20 cellular contexts compared by ENCODE assay signal in genomic region chr11:2999464-2999998, GRCh38. TPM values are rescaled to one million over a fixed set of nuclear protein-coding genes. Genes with fewer than 3 reads are reported as not detected.
A peak's percentile ranks its signal among the peaks of the same experiment; 100 is the strongest.
DNase-seq lines count a peak whose midpoint lies in the region; ATAC-seq and TF ChIP-seq lines count a peak whose summit lies in the region.
"Had no signal": no experiment of that assay in that cellular context is flagged by ENCODE, and none has a peak within 500 bp of the region (broad histone marks: within the 10 kb centered on the region; RNA-seq: fewer than 3 reads in every experiment).

No MANE protein-coding gene starts in this region.

- H3K4me2 ChIP-seq in parathyroid adenoma (ENCODE audit: low read length): peak overlapping the region; percentile 43
- H3K4me2 ChIP-seq: BLaER1, hepatocyte had no signal

- H3K27ac ChIP-seq in caudate nucleus (ENCODE audit: low read depth, low read length) (peak overlapping the region; percentile 98), parathyroid adenoma (peak overlapping the region; percentile 97), gastroesophageal sphincter (peak overlapping the region in 1 of 4 donors; percentile 81)
- H3K27ac ChIP-seq: BLaER1, hepatocyte, spleen had no signal

- H2AFZ ChIP-seq in parathyroid adenoma: no peak overlapping the region
- H2AFZ ChIP-seq: hepatocyte had no signal

- H3K4me1 ChIP-seq in parathyroid adenoma (peaks cover 28% of the 10 kb centered on the region), gastroesophageal sphincter (peaks cover 0 to 33% (median 8%) of the 10 kb centered on the region in 3 donors)
- H3K4me1 ChIP-seq: BLaER1 had no signal

- H3K36me3 ChIP-seq in parathyroid adenoma (ENCODE audit: control insufficient read depth, insufficient read depth, low read length): no peaks in the 10 kb centered on the region
- H3K36me3 ChIP-seq in gastroesophageal sphincter: peaks cover 0 to 53% of the 10 kb centered on the region in 2 donors

- H3K9ac ChIP-seq in parathyroid adenoma: no peak overlapping the region
- H3K9ac ChIP-seq: BLaER1 had no signal

- TF ChIP-seq CTCF in parathyroid adenoma (IDR thresholded peaks at IDR 0.05): no peak
- TF ChIP-seq CTCF in gastroesophageal sphincter (IDR thresholded peaks at IDR 0.05): no peak

- ATAC-seq in Right ventricle myocardium superior (ENCODE audit: poor library complexity) (no peak), gastroesophageal sphincter (no peak)
- ATAC-seq: activated CD8-positive, alpha-beta T cell treated with anti-CD3 and anti-CD28 coated beads, Interleukin-2, amount 10 ng/mL, durations not matched to agents 7 days and 5 days had no signal

- TF ChIP-seq EP300 in gastroesophageal sphincter (IDR thresholded peaks at IDR 0.05): no peak

- intact Hi-C loops in cardiac septum (cut with DNase I) (no loop called here), Right ventricle myocardium superior (cut with DNase I) (no loop called here)

- no peaks in the 10 kb centered on the region for H3K9me3 ChIP-seq in parathyroid adenoma (ENCODE audit: control insufficient read depth, low read length)
- H3K9me3 ChIP-seq in gastroesophageal sphincter: no peaks in the 10 kb centered on the region
- H3K9me3 ChIP-seq: BLaER1, spleen, transverse colon had no signal

- H3K4me3 ChIP-seq in parathyroid adenoma (ENCODE audit: low read depth, low read length) (peak overlapping the region; percentile 14), gastroesophageal sphincter (no peak overlapping the region)
- H3K4me3 ChIP-seq: BLaER1, hepatocyte, spleen, transverse colon had no signal

- H3K79me2 ChIP-seq in parathyroid adenoma: no peaks in the 10 kb centered on the region
- H3K79me2 ChIP-seq: hepatocyte had no signal

- H3K27me3 ChIP-seq in parathyroid adenoma (ENCODE audit: control insufficient read depth, insufficient read depth, low read length) (no peaks in the 10 kb centered on the region), gastroesophageal sphincter (no peaks in the 10 kb centered on the region)
- H3K27me3 ChIP-seq: BLaER1, hepatocyte, spleen, transverse colon had no signal

- DNase-seq in cardiac septum (ENCODE audit: low spot score) (peak; percentile 24), Right ventricle myocardium superior (no peak), caudate nucleus (lab: John Stamatoyannopoulos, UW) (peak in 1 of 61 donors; percentile 69), NCI-H1436 (lab: John Stamatoyannopoulos, UW) (no peak), retina (no peak), DMS 273 treated with DMSO at 0.1 percent for 48 hours (lab: John Stamatoyannopoulos, UW) (no peak)
- DNase-seq: activated B cell treated with CpG ODN at 0.5 μM for 24 hours; activated CD8-positive, alpha-beta T cell treated with anti-CD3 and anti-CD28 coated beads, Interleukin-2, amount 10 ng/mL, durations not matched to agents 7 days and 5 days; Calu3; central memory CD4-positive, alpha-beta T cell; foreskin fibroblast; NCI-H2107; spleen; stimulated activated CD4-positive, alpha-beta T cell treated with anti-CD3 and anti-CD28 coated beads, Interleukin-4, amount 100 ng/mL, for 1 hour; stimulated activated naive CD4-positive, alpha-beta T cell had no signal

- WGBS in gastroesophageal sphincter (ENCODE audit: low coverage in 1 of 2), 2 donors: 90 to 93% methylated on average over 2 to 8 of the region's 10 CpGs

- TF ChIP-seq POLR2A in gastroesophageal sphincter (IDR thresholded peaks at IDR 0.05): no peak

RNA-seq across cellular contexts. Expression of gene NAP1L4, which starts 7.4 kb away (rescaled TPM):
- 189 TPM for total RNA-seq in cardiac septum
- total RNA-seq in Right ventricle myocardium superior: 154 TPM
- 100 to 1,000 TPM; 107 to 175 (median 137) TPM for total RNA-seq in gastroesophageal sphincter

RNA-seq across cellular contexts. Expression of gene CARS1, which starts 57.7 kb away (rescaled TPM):
- total RNA-seq in cardiac septum: 17.1 TPM
- 12.8 TPM for total RNA-seq in Right ventricle myocardium superior
- total RNA-seq in gastroesophageal sphincter: 10 to 100 TPM; 29.1 to 41.5 (median 31.2) TPM
